ENCODE assay signal across 13 cellular contexts in the genomic region with DNA sequence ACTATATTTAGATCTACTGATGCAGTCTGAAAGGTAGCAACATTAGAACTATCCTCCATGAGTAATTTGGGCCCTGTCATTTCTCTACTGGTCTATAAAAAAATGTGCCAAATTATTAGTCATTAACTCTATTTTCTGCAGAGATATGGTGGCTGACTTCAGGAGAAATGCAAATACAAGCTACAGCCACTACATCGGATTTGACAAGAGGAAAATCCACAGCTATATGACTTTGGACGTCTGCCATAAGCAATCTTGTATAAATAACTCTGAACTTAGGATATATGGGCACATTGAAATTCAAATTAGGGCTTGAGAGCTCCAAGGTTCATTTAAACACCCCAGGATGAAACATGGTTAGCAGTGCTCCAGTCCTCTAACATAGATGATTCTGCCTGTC.
"Had no signal": no experiment of that assay in that cellular context is flagged by ENCODE, and none has a peak within 500 bp of the region (broad histone marks: within the 10 kb centered on the region; RNA-seq: fewer than 3 reads in every experiment).

No MANE protein-coding gene starts in this region.

- H3K9me3 ChIP-seq: gastroesophageal sphincter, heart right ventricle, lower lobe of right lung, psoas muscle, spleen, thoracic aorta, upper lobe of right lung had no signal

- H3K4me1 ChIP-seq: gastroesophageal sphincter, heart right ventricle, lower lobe of right lung, psoas muscle, spleen, upper lobe of right lung had no signal

- H3K4me3 ChIP-seq: gastroesophageal sphincter, heart right ventricle, lower lobe of right lung, psoas muscle, spleen, thoracic aorta, upper lobe of right lung had no signal

- DNase-seq: activated CD4-positive, alpha-beta T cell treated with anti-CD3 and anti-CD28 coated beads for 4 hours; activated CD8-positive, alpha-beta T cell treated with anti-CD3 and anti-CD28 coated beads for 36 hours; activated effector memory CD4-positive, alpha-beta T cell treated with anti-CD3 and anti-CD28 coated beads, Interleukin-2, amount 50 U/mL, for 16 hours; activated T-cell treated with anti-CD3 and anti-CD28 coated beads, Interleukin-2, amount 50 U/mL, for 48 hours; amniotic stem cell; heart right ventricle; left cardiac atrium; lower lobe of right lung; psoas muscle; spleen; upper lobe of right lung had no signal

- H3K36me3 ChIP-seq: gastroesophageal sphincter, heart right ventricle, lower lobe of right lung, spleen, thoracic aorta, upper lobe of right lung had no signal

- H3K27ac ChIP-seq: gastroesophageal sphincter, heart right ventricle, lower lobe of right lung, psoas muscle, spleen, thoracic aorta, upper lobe of right lung had no signal

- H3K27me3 ChIP-seq: gastroesophageal sphincter, heart right ventricle, spleen, upper lobe of right lung had no signal
